In genomic region chr5:154948313-154948712, GRCh38 we compare ENCODE assay signal across 27 cellular contexts.
"Had no signal": no experiment of that assay in that cellular context is flagged by ENCODE, and none has a peak within 500 bp of the region (broad histone marks: within the 10 kb centered on the region; RNA-seq: fewer than 3 reads in every experiment).

No MANE protein-coding gene starts in this region.

- H3K4me1 Mint-ChIP-seq: nephron had no signal

- H3K36me3 ChIP-seq: left lung, pancreas, prostate gland, thoracic aorta, tibial artery had no signal

- H3K27me3 Mint-ChIP-seq: naive thymus-derived CD8-positive, alpha-beta T cell; stimulated activated naive CD8-positive, alpha-beta T cell treated with anti-CD3 and anti-CD28 coated beads, Interleukin-15, amount 100 ng/mL, for 72 hours had no signal

- H3K9me3 Mint-ChIP-seq: naive thymus-derived CD8-positive, alpha-beta T cell; nephron; neural crest cell; stimulated activated effector memory CD8-positive, alpha-beta T cell treated with anti-CD3 and anti-CD28 coated beads, Interleukin-12 subunit alpha, Interleukin-12 subunit beta, amount 100 ng/mL, for 72 hours; stimulated activated naive CD8-positive, alpha-beta T cell treated with anti-CD3 and anti-CD28 coated beads, Interleukin-15, amount 100 ng/mL, for 72 hours had no signal

- H3K27ac Mint-ChIP-seq: naive thymus-derived CD8-positive, alpha-beta T cell; nephron; stimulated activated effector memory CD8-positive, alpha-beta T cell treated with anti-CD3 and anti-CD28 coated beads, Interleukin-12 subunit alpha, Interleukin-12 subunit beta, amount 100 ng/mL, for 72 hours; stimulated activated naive CD8-positive, alpha-beta T cell treated with anti-CD3 and anti-CD28 coated beads, Interleukin-15, amount 100 ng/mL, for 72 hours had no signal

- H3K4me3 ChIP-seq: left lung, lower lobe of right lung, pancreas, prostate gland, sigmoid colon, spleen, thoracic aorta, tibial artery, upper lobe of right lung had no signal

- FAIRE-seq: keratinocyte, pancreas, small intestine, urothelium cell line had no signal

- ATAC-seq: left colon; left lung; lower lobe of right lung; naive thymus-derived CD8-positive, alpha-beta T cell; pancreas; right cardiac atrium; stimulated activated effector memory CD8-positive, alpha-beta T cell treated with anti-CD3 and anti-CD28 coated beads, Interleukin-12 subunit alpha, Interleukin-12 subunit beta, amount 100 ng/mL, for 72 hours; stimulated activated naive CD8-positive, alpha-beta T cell treated with anti-CD3 and anti-CD28 coated beads, Interleukin-15, amount 100 ng/mL, for 72 hours; upper lobe of right lung had no signal

- H3K27me3 ChIP-seq: left lung, pancreas, sigmoid colon, spleen, tibial artery, upper lobe of right lung had no signal

- H3K9me3 ChIP-seq: left lung, lower lobe of right lung, pancreas, prostate gland, sigmoid colon, spleen, thoracic aorta, tibial artery, upper lobe of right lung had no signal

- H3K27ac ChIP-seq: left lung, lower lobe of right lung, pancreas, prostate gland, sigmoid colon, spleen, thoracic aorta, tibial artery, upper lobe of right lung had no signal

- H3K4me3 Mint-ChIP-seq: naive thymus-derived CD8-positive, alpha-beta T cell; nephron; neural crest cell; stimulated activated effector memory CD8-positive, alpha-beta T cell treated with anti-CD3 and anti-CD28 coated beads, Interleukin-12 subunit alpha, Interleukin-12 subunit beta, amount 100 ng/mL, for 72 hours; stimulated activated naive CD8-positive, alpha-beta T cell treated with anti-CD3 and anti-CD28 coated beads, Interleukin-15, amount 100 ng/mL, for 72 hours had no signal

- DNase-seq: kidney glomerular epithelial cell; left colon; left lung; lower lobe of right lung; mammary epithelial cell; mesenchymal stem cell; naive thymus-derived CD8-positive, alpha-beta T cell; pancreas; posterior cingulate gyrus; retina; right cardiac atrium; sigmoid colon; small intestine; spleen; stimulated activated CD4-positive, alpha-beta T cell treated with anti-CD3 and anti-CD28 coated beads, Interleukin-4, amount 100 ng/mL, for 24 hours; stimulated activated naive CD4-positive, alpha-beta T cell; stimulated activated naive CD8-positive, alpha-beta T cell treated with anti-CD3 and anti-CD28 coated beads, Interleukin-15, amount 100 ng/mL, for 72 hours; tibial artery; trophoblast cell; upper lobe of right lung had no signal

- H3K4me1 ChIP-seq: pancreas, prostate gland had no signal
